ENCODE assay signal across 9 cellular contexts in the genomic region with DNA sequence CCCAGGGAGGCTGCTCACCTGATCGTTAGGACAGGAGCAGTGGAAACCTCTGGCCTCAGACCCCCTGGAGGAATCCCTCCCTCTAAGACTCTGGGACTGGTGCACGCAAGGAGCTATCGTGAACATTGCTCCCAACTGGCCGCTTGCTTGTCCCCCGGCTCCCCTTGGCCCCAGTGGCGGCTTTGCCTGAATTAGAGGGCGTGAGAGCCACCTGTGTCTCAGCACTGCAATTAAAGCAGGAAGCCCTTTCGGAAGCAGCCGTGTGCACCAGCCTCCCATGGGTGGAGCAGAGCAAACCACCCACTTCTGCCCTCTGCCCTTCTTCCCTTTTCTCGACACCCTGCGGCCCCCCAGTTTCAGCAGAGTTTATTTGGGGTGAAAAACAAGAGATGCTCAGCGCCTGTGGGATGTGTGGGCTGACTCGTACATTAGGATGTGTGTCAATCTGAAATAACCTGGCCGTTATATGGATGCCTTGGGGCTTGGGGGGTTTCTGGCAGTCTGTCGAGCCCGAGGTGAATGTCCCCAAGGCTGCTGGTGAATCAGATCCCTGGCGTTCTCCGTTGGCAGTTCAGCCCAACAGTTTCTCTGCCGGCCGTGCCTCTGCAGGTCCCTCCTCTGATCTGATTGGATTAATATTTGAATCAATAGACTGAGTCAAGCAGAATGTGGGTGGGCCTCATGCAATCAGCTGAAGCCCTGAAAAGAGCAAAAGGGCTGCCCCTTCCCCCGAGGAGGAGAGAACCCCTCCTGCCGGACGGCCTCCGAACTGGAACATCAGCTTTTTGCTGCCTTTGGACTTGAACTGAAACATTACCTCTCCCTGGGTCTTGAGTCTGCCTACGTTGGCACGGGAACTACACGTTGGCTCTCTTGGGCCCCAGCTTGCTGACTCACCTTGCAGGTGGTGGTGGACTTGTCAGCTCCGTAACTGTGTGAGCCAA. TPM values are rescaled to one million over a fixed set of nuclear protein-coding genes. Genes with fewer than 3 reads are reported as not detected.
DNase-seq lines count a peak whose midpoint lies in the region; ATAC-seq, FAIRE-seq and TF ChIP-seq lines count a peak whose summit lies in the region.
"Had no signal": no experiment of that assay in that cellular context is flagged by ENCODE, and none has a peak within 500 bp of the region (broad histone marks: within the 10 kb centered on the region; RNA-seq: fewer than 3 reads in every experiment).

No MANE protein-coding gene starts in this region.

- H3K27ac Mint-ChIP-seq in IgD-negative memory B cell (peak overlapping the region; percentile 92 to 99 (median 97)), endothelial cell (ENCODE audit: unreplicated experiment) (peak overlapping the region; percentile 48)

- H3K9me3 Mint-ChIP-seq in IgD-negative memory B cell, result no peaks in the 10 kb centered on the region
- no peaks in the 10 kb centered on the region for H3K9me3 Mint-ChIP-seq in endothelial cell (ENCODE audit: unreplicated experiment)

- H3K36me3 Mint-ChIP-seq in IgD-negative memory B cell (peaks cover 2% of the 10 kb centered on the region), endothelial cell (ENCODE audit: low read depth, unreplicated experiment) (no peaks in the 10 kb centered on the region)

- peak; percentile 95 for FAIRE-seq in GM18507 (lab: Jason Lieb, UNC)

- H3K27me3 Mint-ChIP-seq in IgD-negative memory B cell, result no peaks in the 10 kb centered on the region
- H3K27me3 Mint-ChIP-seq in endothelial cell (ENCODE audit: unreplicated experiment), result peaks cover 5% of the 10 kb centered on the region

- no peak for TF ChIP-seq POLR2A in erythroblast (IDR thresholded peaks at IDR 0.05; ENCODE audit: low read length)

- DNase-seq in GM18507 (ENCODE audit: extremely low spot score, insufficient read length, low read depth) (no peak), endothelial cell (ENCODE audit: low spot score) (no peak), erythroblast (lab: John Stamatoyannopoulos, UW) (no peak)
- peak; percentile 29 for DNase-seq in activated CD4-positive, alpha-beta T cell treated with anti-CD3 and anti-CD28 coated beads for 1 hour
- peak; percentile 23 to 56 (median 31) for DNase-seq in stimulated activated CD4-positive, alpha-beta T cell treated with anti-CD3 and anti-CD28 coated beads, TNF-alpha, amount 100 ng/mL, for 24 hours (ENCODE audit: low read depth in 3 of 3)

- peak overlapping the region; percentile 89 to 97 (median 94) for H3K4me3 Mint-ChIP-seq in IgD-negative memory B cell
- no peak overlapping the region for H3K4me3 Mint-ChIP-seq in endothelial cell (ENCODE audit: unreplicated experiment)

- ATAC-seq in GM21619 (IDR thresholded peaks at IDR 0.05; ENCODE audit: unreplicated experiment) (no peak), HG03460 (IDR thresholded peaks at IDR 0.05; ENCODE audit: unreplicated experiment) (no peak)

- H3K4me1 Mint-ChIP-seq in IgD-negative memory B cell (peaks cover 38 to 51% (median 51%) of the 10 kb centered on the region in 3 donors), endothelial cell (ENCODE audit: unreplicated experiment) (peaks cover 13% of the 10 kb centered on the region)

- TF ChIP-seq CTCF in endothelial cell (IDR thresholded peaks at IDR 0.05; ENCODE audit: unreplicated experiment), result no peak

RNA-seq across cellular contexts. Expression of gene UMODL1, which starts 7.3 kb away (rescaled TPM):
- 0.05 TPM for polyA plus RNA-seq in IgD-negative memory B cell
- not detected for total RNA-seq in endothelial cell (ENCODE audit: unreplicated experiment)
- total RNA-seq: LHCN-M2 had no signal

RNA-seq across cellular contexts. Expression of gene ZBTB21, which starts 53.7 kb away (rescaled TPM):
- 8.0 TPM for polyA plus RNA-seq in IgD-negative memory B cell
- 8.4 TPM for total RNA-seq in endothelial cell (ENCODE audit: unreplicated experiment)

Comparison
In these comparisons a context has a peak if more than half of its experiments do, and no peak if none do; other contexts are left out.
1. DNase-seq: peak in activated CD4-positive, alpha-beta T cell treated with anti-CD3 and anti-CD28 coated beads for 1 hour (single experiment) and stimulated activated CD4-positive, alpha-beta T cell treated with anti-CD3 and anti-CD28 coated beads, TNF-alpha, amount 100 ng/mL, for 24 hours (3 of 3); none in GM18507 (single experiment), endothelial cell (single experiment) and erythroblast (0 of 2).